18 cellular contexts compared by ENCODE assay signal in genomic region chr15:70437089-70437488, GRCh38.
DNase-seq lines count a peak whose midpoint lies in the region; TF ChIP-seq lines count a peak whose summit lies in the region.
"Had no signal": no experiment of that assay in that cellular context is flagged by ENCODE, and none has a peak within 500 bp of the region (broad histone marks: within the 10 kb centered on the region; RNA-seq: fewer than 3 reads in every experiment).

No MANE protein-coding gene starts in this region.

- H3K36me3 ChIP-seq in KMS-11 (ENCODE audit: insufficient read depth) (no peaks in the 10 kb centered on the region), hepatocyte (replicated peaks; ENCODE audit: insufficient read depth, low read depth) (no peaks in the 10 kb centered on the region), neural progenitor cell (no peaks in the 10 kb centered on the region)

- H3K27me3 ChIP-seq in KMS-11 (ENCODE audit: insufficient read depth, low read depth) (no peaks in the 10 kb centered on the region), hepatocyte (peaks cover 2% of the 10 kb centered on the region), neural progenitor cell (no peaks in the 10 kb centered on the region)

- 72% methylated on average over 6 of the region's 6 CpGs for WGBS in hepatocyte (ENCODE audit: low lambda C conversion rate, missing lambda C conversion rate)

- H3K4me3 Mint-ChIP-seq in neural progenitor cell: no peak overlapping the region
- no peak overlapping the region for H3K4me3 Mint-ChIP-seq in activated CD4-positive, alpha-beta T cell treated with anti-CD3 and anti-CD28 coated beads, Interleukin-2, amount 10 ng/mL, durations not matched to agents 7 days and 5 days
- no peak overlapping the region for H3K4me3 Mint-ChIP-seq in endothelial cell (ENCODE audit: unreplicated experiment)
- H3K4me3 Mint-ChIP-seq: B cell, CD14-positive monocyte, H9, HFFc6 had no signal

- H3K27ac ChIP-seq in KMS-11 (0 out of 2 replicates have a peak overlapping the region, but pooled peaks have one; percentile 71), RWPE1 (peak overlapping the region; percentile 88), hepatocyte (no peak overlapping the region), neural progenitor cell (no peak overlapping the region)
- H3K27ac ChIP-seq: A549 had no signal

- H3K4me1 Mint-ChIP-seq in neural progenitor cell: peaks cover 54% of the 10 kb centered on the region
- H3K4me1 Mint-ChIP-seq in activated CD4-positive, alpha-beta T cell treated with anti-CD3 and anti-CD28 coated beads, Interleukin-2, amount 10 ng/mL, durations not matched to agents 7 days and 5 days: peaks cover 27% of the 10 kb centered on the region
- H3K4me1 Mint-ChIP-seq in endothelial cell (ENCODE audit: unreplicated experiment): peaks cover 16% of the 10 kb centered on the region

- H3K4me2 ChIP-seq in KMS-11: peak overlapping the region; percentile 55; the same call in 1 of the 2 replicates
- H3K4me2 ChIP-seq in hepatocyte: no peak overlapping the region
- H3K4me2 ChIP-seq in neural progenitor cell: peak overlapping the region; percentile 16
- H3K4me2 ChIP-seq: A549 had no signal

- H3K9me2 ChIP-seq in hepatocyte (replicated peaks; ENCODE audit: insufficient read depth): no peaks in the 10 kb centered on the region

- peaks cover 44% of the 10 kb centered on the region for H3F3A ChIP-seq in neural progenitor cell (ENCODE audit: low read depth)

- H2AFZ ChIP-seq in KMS-11 (ENCODE audit: low read depth) (peak overlapping the region; percentile 53; the same call in 1 of the 2 replicates), hepatocyte (no peak overlapping the region), neural progenitor cell (replicated peaks) (no peak overlapping the region)

- no peaks in the 10 kb centered on the region for H3K9me3 ChIP-seq in hepatocyte (ENCODE audit: low read depth)
- H3K9me3 ChIP-seq in neural progenitor cell (ENCODE audit: low read depth): no peaks in the 10 kb centered on the region
- H3K9me3 ChIP-seq: A549 had no signal

- peaks cover 8% of the 10 kb centered on the region for H3K27me3 Mint-ChIP-seq in neural progenitor cell (ENCODE audit: insufficient read depth, low read depth)
- peaks cover 19% of the 10 kb centered on the region for H3K27me3 Mint-ChIP-seq in activated CD4-positive, alpha-beta T cell treated with anti-CD3 and anti-CD28 coated beads, Interleukin-2, amount 10 ng/mL, durations not matched to agents 7 days and 5 days
- peaks cover 2% of the 10 kb centered on the region for H3K27me3 Mint-ChIP-seq in endothelial cell (ENCODE audit: unreplicated experiment)

- no peak overlapping the region for H3K27ac Mint-ChIP-seq in neural progenitor cell
- H3K27ac Mint-ChIP-seq in activated CD4-positive, alpha-beta T cell treated with anti-CD3 and anti-CD28 coated beads, Interleukin-2, amount 10 ng/mL, durations not matched to agents 7 days and 5 days: no peak overlapping the region
- no peak overlapping the region for H3K27ac Mint-ChIP-seq in endothelial cell (ENCODE audit: unreplicated experiment)
- H3K27ac Mint-ChIP-seq: HFFc6 had no signal

- no peak overlapping the region for H3K4me3 ChIP-seq in KMS-11 (IDR thresholded peaks at IDR 0.05; ENCODE audit: insufficient read depth, low read depth, low read length)
- no peak overlapping the region for H3K4me3 ChIP-seq in hepatocyte
- H3K4me3 ChIP-seq in neural progenitor cell: no peak overlapping the region
- H3K4me3 ChIP-seq: A549 had no signal

- no peak for TF ChIP-seq CTCF in KMS-11 (conservative IDR thresholded peaks at IDR 0.05; ENCODE audit: low read depth, low read length)
- TF ChIP-seq CTCF in RWPE1 (conservative IDR thresholded peaks at IDR 0.05; ENCODE audit: low read depth): no peak
- TF ChIP-seq CTCF in hepatocyte (IDR thresholded peaks at IDR 0.05; ENCODE audit: poor library complexity): no peak
- no peak for TF ChIP-seq CTCF in neural progenitor cell (IDR thresholded peaks at IDR 0.05)
- TF ChIP-seq CTCF in endothelial cell (IDR thresholded peaks at IDR 0.05; ENCODE audit: unreplicated experiment): no peak

- CTCF ChIA-PET in RWPE1 (lab: Yijun Ruan, JAX): interaction anchor here (0.7 to 1.3 kb wide), 4 partner anchors 30 to 337 kb away, joined by 3 to 4 read pairs (median 4); no protein-coding TSS in a partner anchor
- CTCF ChIA-PET in activated CD4-positive, alpha-beta T cell treated with anti-CD3 and anti-CD28 coated beads, Interleukin-2, amount 10 ng/mL, durations not matched to agents 7 days and 5 days (lab: Charles Lee): no interaction called here

- no peaks in the 10 kb centered on the region for H4K20me1 ChIP-seq in KMS-11 (ENCODE audit: insufficient read depth)
- no peaks in the 10 kb centered on the region for H4K20me1 ChIP-seq in hepatocyte (ENCODE audit: insufficient read depth, poor library complexity, severe bottlenecking)
- H4K20me1 ChIP-seq in neural progenitor cell (ENCODE audit: low read depth): peaks cover 14% of the 10 kb centered on the region

- no peaks in the 10 kb centered on the region for H3K9me3 Mint-ChIP-seq in neural progenitor cell
- H3K9me3 Mint-ChIP-seq in activated CD4-positive, alpha-beta T cell treated with anti-CD3 and anti-CD28 coated beads, Interleukin-2, amount 10 ng/mL, durations not matched to agents 7 days and 5 days: no peaks in the 10 kb centered on the region
- H3K9me3 Mint-ChIP-seq in endothelial cell (ENCODE audit: unreplicated experiment): no peaks in the 10 kb centered on the region
- H3K9me3 Mint-ChIP-seq: H9, HFFc6 had no signal

- no peaks in the 10 kb centered on the region for H3K79me2 ChIP-seq in KMS-11 (ENCODE audit: insufficient read depth, low read depth)
- no peaks in the 10 kb centered on the region for H3K79me2 ChIP-seq in hepatocyte
- H3K79me2 ChIP-seq in neural progenitor cell (ENCODE audit: low read depth): no peaks in the 10 kb centered on the region

- peaks cover 42% of the 10 kb centered on the region for H3K4me1 ChIP-seq in KMS-11 (ENCODE audit: low read depth, poor library complexity, severe bottlenecking)
- H3K4me1 ChIP-seq in hepatocyte (ENCODE audit: insufficient read depth): peaks cover 22% of the 10 kb centered on the region
- H3K4me1 ChIP-seq in neural progenitor cell: peaks cover 57% of the 10 kb centered on the region

- H3K36me3 Mint-ChIP-seq in neural progenitor cell: no peaks in the 10 kb centered on the region
- no peaks in the 10 kb centered on the region for H3K36me3 Mint-ChIP-seq in activated CD4-positive, alpha-beta T cell treated with anti-CD3 and anti-CD28 coated beads, Interleukin-2, amount 10 ng/mL, durations not matched to agents 7 days and 5 days (ENCODE audit: low read depth)
- H3K36me3 Mint-ChIP-seq in endothelial cell (ENCODE audit: low read depth, unreplicated experiment): no peaks in the 10 kb centered on the region
- H3K36me3 Mint-ChIP-seq: CD14-positive monocyte had no signal

- H3K9ac ChIP-seq in KMS-11: no peak overlapping the region
- no peak overlapping the region for H3K9ac ChIP-seq in neural progenitor cell

- POLR2A ChIA-PET in RWPE1 (lab: Yijun Ruan, JAX; ENCODE audit: low non-redundant PET): no interaction called here
- POLR2A ChIA-PET in activated CD4-positive, alpha-beta T cell treated with anti-CD3 and anti-CD28 coated beads, Interleukin-2, amount 10 ng/mL, durations not matched to agents 7 days and 5 days (lab: Charles Lee): no interaction called here

- DNase-seq in RWPE1 (ENCODE audit: low spot score) (no peak), hepatocyte (ENCODE audit: low spot score) (peak; percentile 56), neural progenitor cell (ENCODE audit: low spot score) (no peak), inferior parietal cortex (ENCODE audit: extremely low spot score) (no peak), endothelial cell (ENCODE audit: low spot score) (no peak)
- no peak for DNase-seq in activated CD4-positive, alpha-beta T cell treated with anti-CD3 and anti-CD28 coated beads, Interleukin-2, amount 10 ng/mL, durations not matched to agents 7 days and 5 days
- DNase-seq: HFFc6; KBM-7; MV-4-11; NCI-H1694 treated with DMSO at 0.1 percent for 48 hours; NCI-H2107; NK-92 treated with Interleukin-12 subunit alpha and Interleukin-12 subunit beta, amount 100 ng/mL, for 24 hours; Right ventricle myocardium superior had no signal

Comparison
In these comparisons a context has a peak if more than half of its experiments do, and no peak if none do; other contexts are left out.
1. H3K27ac ChIP-seq: peak in KMS-11 (single experiment) and RWPE1 (single experiment); none in hepatocyte (single experiment) and neural progenitor cell (single experiment).